In the genomic region with DNA sequence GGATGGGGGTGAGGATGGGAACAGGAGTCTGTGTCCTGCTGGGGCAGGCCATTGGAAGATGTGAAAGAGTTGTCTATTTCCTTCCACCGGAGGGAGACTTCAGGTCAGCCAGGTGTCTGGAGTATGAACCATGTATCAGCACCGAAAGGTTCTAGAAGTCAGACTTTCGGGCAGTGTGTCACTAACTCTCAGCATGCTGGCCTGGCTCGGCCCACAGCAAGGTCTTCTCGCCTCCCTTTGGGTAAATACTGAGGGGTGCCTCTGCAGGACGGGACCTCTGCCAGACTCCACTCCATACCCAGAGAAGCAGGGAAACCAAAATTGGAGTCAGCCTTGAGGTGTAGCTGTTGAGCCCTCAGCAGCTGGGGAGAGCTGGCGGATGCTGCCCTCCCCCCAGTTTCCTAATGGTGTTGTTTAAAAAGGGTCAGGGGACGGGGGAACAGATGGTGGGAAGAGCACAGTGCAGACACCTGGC, we compare ENCODE assay signal across 9 cellular contexts. TPM values are rescaled to one million over a fixed set of nuclear protein-coding genes. Genes with fewer than 3 reads are reported as not detected.
DNase-seq lines count a peak whose midpoint lies in the region; ATAC-seq and TF ChIP-seq lines count a peak whose summit lies in the region.
"Had no signal": no experiment of that assay in that cellular context is flagged by ENCODE, and none has a peak within 500 bp of the region (broad histone marks: within the 10 kb centered on the region; RNA-seq: fewer than 3 reads in every experiment).

No MANE protein-coding gene starts in this region.

- H3K9me3 Mint-ChIP-seq in CD4-positive, alpha-beta memory T cell: peaks cover 0 to 3% (median 0%) of the 10 kb centered on the region in 8 donors
- no peaks in the 10 kb centered on the region for H3K9me3 Mint-ChIP-seq in T-cell

- H3K4me3 ChIP-seq in CD4-positive, alpha-beta memory T cell (ENCODE audit: low read length in 2 of 2): peak overlapping the region; percentile 29 to 33
- H3K4me3 ChIP-seq in lower lobe of right lung: peak overlapping the region; percentile 73

- peaks cover 0 to 2% of the 10 kb centered on the region in 2 donors for H3K36me3 Mint-ChIP-seq in CD4-positive, alpha-beta memory T cell
- no peaks in the 10 kb centered on the region for H3K36me3 Mint-ChIP-seq in T-cell

- H3K27me3 Mint-ChIP-seq in CD4-positive, alpha-beta memory T cell: peaks cover 11 to 33% of the 10 kb centered on the region in 2 donors
- peaks cover 45 to 55% of the 10 kb centered on the region in 2 donors for H3K27me3 Mint-ChIP-seq in T-cell

- no peak overlapping the region for H3K27ac ChIP-seq in CD4-positive, alpha-beta memory T cell (ENCODE audit: low read depth, low read length)
- H3K27ac ChIP-seq in lower lobe of right lung: peak overlapping the region; percentile 85
- H3K27ac ChIP-seq: neutrophil had no signal

- DNase-seq in CD4-positive, alpha-beta memory T cell: no peak
- DNase-seq in T-cell (no peak), lower lobe of right lung (no peak), D341Med (ENCODE audit: low spot score) (no peak), DMS114 treated with DMSO at 0.1 percent for 48 hours (lab: John Stamatoyannopoulos, UW; ENCODE audit: unreplicated experiment) (no peak)

- peaks cover 3% of the 10 kb centered on the region for H3K27me3 ChIP-seq in CD4-positive, alpha-beta memory T cell (ENCODE audit: insufficient read depth, low read length)
- H3K27me3 ChIP-seq in lower lobe of right lung (ENCODE audit: low read depth): no peaks in the 10 kb centered on the region

- peaks cover 27 to 55% (median 37%) of the 10 kb centered on the region in 4 donors for H3K4me1 Mint-ChIP-seq in CD4-positive, alpha-beta memory T cell
- H3K4me1 Mint-ChIP-seq in T-cell: peaks cover 45 to 66% (median 49%) of the 10 kb centered on the region in 3 donors

- CTCF ChIA-PET in CD4-positive, alpha-beta memory T cell (lab: Charles Lee; ENCODE audit: partially characterized antibody): interaction anchor here (1.0 kb wide), 1 partner anchor 41 kb away, joined by 4 read pairs; no protein-coding TSS in a partner anchor
- CTCF ChIA-PET in T-cell (lab: Charles Lee): interaction anchor here in 1 of 2 donors (0.6 to 1.2 kb wide), 2 partner anchors 37 to 652 kb away, joined by 3 to 6 read pairs; no protein-coding TSS in a partner anchor

- intact Hi-C loops in CD4-positive, alpha-beta memory T cell (cut with micrococcal nuclease): no loop called here
- intact Hi-C loops in lower lobe of right lung (cut with DNase I): no loop called here

- H3K36me3 ChIP-seq in CD4-positive, alpha-beta memory T cell (ENCODE audit: insufficient read depth, low read length): no peaks in the 10 kb centered on the region
- H3K36me3 ChIP-seq in lower lobe of right lung: no peaks in the 10 kb centered on the region
- H3K36me3 ChIP-seq: neutrophil had no signal

- H3K9me3 ChIP-seq in CD4-positive, alpha-beta memory T cell (ENCODE audit: control insufficient read depth in 1 of 2, low read length in 2 of 2): no peaks in the 10 kb centered on the region
- H3K9me3 ChIP-seq in lower lobe of right lung: no peaks in the 10 kb centered on the region
- H3K9me3 ChIP-seq: neutrophil had no signal

- POLR2A ChIA-PET in CD4-positive, alpha-beta memory T cell (lab: Charles Lee; ENCODE audit: partially characterized antibody): interaction anchor here (1.4 kb wide), 1 partner anchor 134 kb away, joined by 4 read pairs; the partner anchor contains the start of gene NUBP1
- POLR2A ChIA-PET in T-cell (lab: Charles Lee): no interaction called here

- H3K4me1 ChIP-seq in CD4-positive, alpha-beta memory T cell (ENCODE audit: insufficient read depth, low read length): peaks cover 49% of the 10 kb centered on the region
- H3K4me1 ChIP-seq in lower lobe of right lung: peaks cover 43% of the 10 kb centered on the region

- peak; percentile 26 for ATAC-seq in GM21528 (IDR thresholded peaks at IDR 0.05; ENCODE audit: low FRiP score, unreplicated experiment)
- ATAC-seq in T-cell (replicated peaks in 1 of 4): peak in 1 of 4 experiments; percentile 14
- no peak for ATAC-seq in lower lobe of right lung
- no peak for ATAC-seq in GM19324 (IDR thresholded peaks at IDR 0.05; ENCODE audit: low FRiP score, unreplicated experiment)
- ATAC-seq in GM18520 (IDR thresholded peaks at IDR 0.05; ENCODE audit: unreplicated experiment): no peak

- peak overlapping the region; percentile 75 to 93 (median 90) for H3K4me3 Mint-ChIP-seq in CD4-positive, alpha-beta memory T cell
- peak overlapping the region; percentile 84 to 93 (median 88) for H3K4me3 Mint-ChIP-seq in T-cell

- H3K27ac Mint-ChIP-seq in CD4-positive, alpha-beta memory T cell: peak overlapping the region in 5 of 7 donors; percentile 20 to 85 (median 51)
- H3K27ac Mint-ChIP-seq in T-cell: peak overlapping the region; percentile 52 to 54

- TF ChIP-seq CTCF in lower lobe of right lung (IDR thresholded peaks at IDR 0.05): no peak

RNA-seq across cellular contexts. Expression of gene CIITA, which starts 0.5 kb away (rescaled TPM):
- total RNA-seq in CD4-positive, alpha-beta memory T cell: 1 to 10 TPM; 1.5 to 1.6 TPM
- 1 to 10 TPM in 1 of 2 donors, under 1 TPM in 1; 0.08 to 1.6 TPM for polyA plus RNA-seq in CD4-positive, alpha-beta memory T cell
- total RNA-seq in T-cell: 10 to 100 TPM; 10.5 to 36.7 (median 12.5) TPM
- 119 TPM for total RNA-seq in lower lobe of right lung

RNA-seq across cellular contexts. Expression of gene TVP23A, which starts 58.9 kb away (rescaled TPM):
- not detected for total RNA-seq in CD4-positive, alpha-beta memory T cell
- polyA plus RNA-seq in CD4-positive, alpha-beta memory T cell: under 1 TPM in 1 of 2 donors, not detected in 1; 0.18 TPM
- under 1 TPM in 2 of 5 donors, not detected in 3; 0.13 to 0.50 TPM for total RNA-seq in T-cell
- total RNA-seq in lower lobe of right lung: 0.24 TPM

Comparison
In these comparisons a context has a peak if more than half of its experiments do, and no peak if none do; other contexts are left out.
1. RNA of gene CIITA, which starts 0.5 kb away (total RNA-seq): 119 TPM in lower lobe of right lung (single experiment) and 10.5 to 36.7 TPM in T-cell; 1.5 to 1.6 TPM in CD4-positive, alpha-beta memory T cell; every median in the first group is over 4 times any median in the second.